8 cellular contexts compared by ENCODE assay signal in genomic region chr6:150622941-150623874, GRCh38. TPM values are rescaled to one million over a fixed set of nuclear protein-coding genes. Genes with fewer than 3 reads are reported as not detected.
DNase-seq lines count a peak whose midpoint lies in the region; ATAC-seq and TF ChIP-seq lines count a peak whose summit lies in the region.

No MANE protein-coding gene starts in this region.

- no peak overlapping the region for H3K4me3 Mint-ChIP-seq in GM23338

- H3K4me3 ChIP-seq in GM23338 (no peak overlapping the region), osteoblast (ENCODE audit: insufficient read depth, low read length) (no peak overlapping the region)

- no peaks in the 10 kb centered on the region for H3K27me3 Mint-ChIP-seq in GM23338 (ENCODE audit: insufficient read depth, low read depth, poor library complexity)

- H3F3A ChIP-seq in GM23338 (replicated peaks; ENCODE audit: low read depth), result no peaks in the 10 kb centered on the region

- no peak overlapping the region for H3K4me2 ChIP-seq in GM23338
- H3K4me2 ChIP-seq in osteoblast (ENCODE audit: insufficient read depth, low read length), result no peak overlapping the region

- no peak overlapping the region for H3K27ac ChIP-seq in GM23338 (ENCODE audit: low read depth)
- no peak overlapping the region for H3K27ac ChIP-seq in osteoblast (ENCODE audit: low read depth, low read length)

- H3K27me3 ChIP-seq in GM23338 (ENCODE audit: insufficient read depth) (no peaks in the 10 kb centered on the region), osteoblast (ENCODE audit: insufficient read depth, low read length) (peaks cover 5% of the 10 kb centered on the region)

- peak; percentile 40 for DNase-seq in SIG-M5 treated with dmso at 0.1 percent for 504 hours (lab: John Stamatoyannopoulos, UW; ENCODE audit: unreplicated experiment)
- no peak for DNase-seq in SIG-M5 (lab: John Stamatoyannopoulos, UW)
- DNase-seq in NCI-H1105 (lab: John Stamatoyannopoulos, UW), result peak; percentile 68
- DNase-seq in germinal center (ENCODE audit: low spot score), result peak; percentile 83
- DNase-seq in GM23338 (ENCODE audit: low spot score), result no peak
- DNase-seq in osteoblast (ENCODE audit: insufficient read length, low spot score, missing footprints), result no peak
- no peak for DNase-seq in activated CD4-positive, CD25-positive, alpha-beta regulatory T cell (lab: John Stamatoyannopoulos, UW)

- H3K36me3 Mint-ChIP-seq in GM23338 (ENCODE audit: low read depth), result no peaks in the 10 kb centered on the region

- peak; percentile 98 for ATAC-seq in HG02623 (IDR thresholded peaks at IDR 0.05; ENCODE audit: unreplicated experiment)
- ATAC-seq in GM23338, result no peak

- no peaks in the 10 kb centered on the region for H3K9me3 ChIP-seq in osteoblast (ENCODE audit: low read depth, low read length)

- H3K4me1 ChIP-seq in GM23338 (ENCODE audit: insufficient read depth) (no peaks in the 10 kb centered on the region), osteoblast (ENCODE audit: insufficient read depth, low read length) (no peaks in the 10 kb centered on the region)

- H3K36me3 ChIP-seq in GM23338 (ENCODE audit: insufficient read depth) (no peaks in the 10 kb centered on the region), osteoblast (ENCODE audit: insufficient read depth, low read length) (no peaks in the 10 kb centered on the region)

- TF ChIP-seq CTCF in GM23338 (conservative IDR thresholded peaks at IDR 0.05; ENCODE audit: low read depth in 2 of 2) (no peak), osteoblast (IDR thresholded peaks at IDR 0.05; ENCODE audit: extremely low read depth, low read depth, low read length) (no peak)

- H4K20me1 ChIP-seq in GM23338 (replicated peaks; ENCODE audit: insufficient read depth) (no peaks in the 10 kb centered on the region; the same call in 1 of the 2 replicates), osteoblast (ENCODE audit: insufficient read depth, low read length) (no peaks in the 10 kb centered on the region)

- no peaks in the 10 kb centered on the region for H3K9me2 ChIP-seq in GM23338 (ENCODE audit: insufficient read depth)

- no peaks in the 10 kb centered on the region for H3K4me1 Mint-ChIP-seq in GM23338

- H3K79me2 ChIP-seq in GM23338 (replicated peaks; ENCODE audit: insufficient read depth) (no peaks in the 10 kb centered on the region), osteoblast (ENCODE audit: insufficient read depth, low read length) (no peaks in the 10 kb centered on the region)

- peaks cover 8% of the 10 kb centered on the region; the same call in 1 of the 3 replicates for H3K9me3 Mint-ChIP-seq in GM23338

- H3K27ac Mint-ChIP-seq in GM23338, result no peak overlapping the region

- H2AFZ ChIP-seq in GM23338 (no peak overlapping the region), osteoblast (ENCODE audit: low read length) (no peak overlapping the region)

TF ChIP-seq in GM23338, 12 proteins besides CTCF, POLR2A, EP300 and RAD21 (continues in another document):
- TF ChIP-seq ZNF331 (CRISPR knock-in tag; IDR thresholded peaks at IDR 0.05; ENCODE audit: low read depth) (no peak), EZH2phosphoT487 (IDR thresholded peaks at IDR 0.05; ENCODE audit: unreplicated experiment) (no peak), POLR2AphosphoS5 (IDR thresholded peaks at IDR 0.05; ENCODE audit: low read depth) (no peak), CREB1 (CRISPR knock-in tag; IDR thresholded peaks at IDR 0.05; ENCODE audit: low read depth) (no peak), ZNF114 (CRISPR knock-in tag; IDR thresholded peaks at IDR 0.05) (no peak), ZNF462 (CRISPR knock-in tag; IDR thresholded peaks at IDR 0.05) (no peak), EZH2 (IDR thresholded peaks at IDR 0.05; ENCODE audit: low read depth, unreplicated experiment) (no peak)
- TF ChIP-seq, protein P1, sequence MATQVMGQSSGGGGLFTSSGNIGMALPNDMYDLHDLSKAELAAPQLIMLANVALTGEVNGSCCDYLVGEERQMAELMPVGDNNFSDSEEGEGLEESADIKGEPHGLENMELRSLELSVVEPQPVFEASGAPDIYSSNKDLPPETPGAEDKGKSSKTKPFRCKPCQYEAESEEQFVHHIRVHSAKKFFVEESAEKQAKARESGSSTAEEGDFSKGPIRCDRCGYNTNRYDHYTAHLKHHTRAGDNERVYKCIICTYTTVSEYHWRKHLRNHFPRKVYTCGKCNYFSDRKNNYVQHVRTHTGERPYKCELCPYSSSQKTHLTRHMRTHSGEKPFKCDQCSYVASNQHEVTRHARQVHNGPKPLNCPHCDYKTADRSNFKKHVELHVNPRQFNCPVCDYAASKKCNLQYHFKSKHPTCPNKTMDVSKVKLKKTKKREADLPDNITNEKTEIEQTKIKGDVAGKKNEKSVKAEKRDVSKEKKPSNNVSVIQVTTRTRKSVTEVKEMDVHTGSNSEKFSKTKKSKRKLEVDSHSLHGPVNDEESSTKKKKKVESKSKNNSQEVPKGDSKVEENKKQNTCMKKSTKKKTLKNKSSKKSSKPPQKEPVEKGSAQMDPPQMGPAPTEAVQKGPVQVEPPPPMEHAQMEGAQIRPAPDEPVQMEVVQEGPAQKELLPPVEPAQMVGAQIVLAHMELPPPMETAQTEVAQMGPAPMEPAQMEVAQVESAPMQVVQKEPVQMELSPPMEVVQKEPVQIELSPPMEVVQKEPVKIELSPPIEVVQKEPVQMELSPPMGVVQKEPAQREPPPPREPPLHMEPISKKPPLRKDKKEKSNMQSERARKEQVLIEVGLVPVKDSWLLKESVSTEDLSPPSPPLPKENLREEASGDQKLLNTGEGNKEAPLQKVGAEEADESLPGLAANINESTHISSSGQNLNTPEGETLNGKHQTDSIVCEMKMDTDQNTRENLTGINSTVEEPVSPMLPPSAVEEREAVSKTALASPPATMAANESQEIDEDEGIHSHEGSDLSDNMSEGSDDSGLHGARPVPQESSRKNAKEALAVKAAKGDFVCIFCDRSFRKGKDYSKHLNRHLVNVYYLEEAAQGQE (IDR thresholded peaks at IDR 0.05; ENCODE audit: unreplicated experiment), result no peak

RNA-seq across cellular contexts. Expression of gene PLEKHG1, which starts 23.5 kb away (rescaled TPM):
- total RNA-seq in GM23338 (2014; rRNA removed; shearing (Covaris generic)), result 1.0 and 2.5 TPM in 2 replicates
- polyA plus RNA-seq in GM23338 (2016; fragmentation: Nextera tagmentation; extraction: Ambion mirVana), result 0.64 and 0.89 TPM in 2 replicates
- 0.36 and 0.88 TPM in 2 replicates for total RNA-seq in osteoblast

Comparison
In these comparisons a context has a peak if more than half of its experiments do, and no peak if none do; other contexts are left out.
1. DNase-seq: peak in SIG-M5 treated with dmso at 0.1 percent for 504 hours (single experiment), NCI-H1105 (single experiment) and germinal center (single experiment); none in SIG-M5 (single experiment), GM23338 (single experiment), osteoblast (single experiment) and activated CD4-positive, CD25-positive, alpha-beta regulatory T cell (0 of 4).